ENCODE assay signal across 16 cellular contexts in the genomic region with DNA sequence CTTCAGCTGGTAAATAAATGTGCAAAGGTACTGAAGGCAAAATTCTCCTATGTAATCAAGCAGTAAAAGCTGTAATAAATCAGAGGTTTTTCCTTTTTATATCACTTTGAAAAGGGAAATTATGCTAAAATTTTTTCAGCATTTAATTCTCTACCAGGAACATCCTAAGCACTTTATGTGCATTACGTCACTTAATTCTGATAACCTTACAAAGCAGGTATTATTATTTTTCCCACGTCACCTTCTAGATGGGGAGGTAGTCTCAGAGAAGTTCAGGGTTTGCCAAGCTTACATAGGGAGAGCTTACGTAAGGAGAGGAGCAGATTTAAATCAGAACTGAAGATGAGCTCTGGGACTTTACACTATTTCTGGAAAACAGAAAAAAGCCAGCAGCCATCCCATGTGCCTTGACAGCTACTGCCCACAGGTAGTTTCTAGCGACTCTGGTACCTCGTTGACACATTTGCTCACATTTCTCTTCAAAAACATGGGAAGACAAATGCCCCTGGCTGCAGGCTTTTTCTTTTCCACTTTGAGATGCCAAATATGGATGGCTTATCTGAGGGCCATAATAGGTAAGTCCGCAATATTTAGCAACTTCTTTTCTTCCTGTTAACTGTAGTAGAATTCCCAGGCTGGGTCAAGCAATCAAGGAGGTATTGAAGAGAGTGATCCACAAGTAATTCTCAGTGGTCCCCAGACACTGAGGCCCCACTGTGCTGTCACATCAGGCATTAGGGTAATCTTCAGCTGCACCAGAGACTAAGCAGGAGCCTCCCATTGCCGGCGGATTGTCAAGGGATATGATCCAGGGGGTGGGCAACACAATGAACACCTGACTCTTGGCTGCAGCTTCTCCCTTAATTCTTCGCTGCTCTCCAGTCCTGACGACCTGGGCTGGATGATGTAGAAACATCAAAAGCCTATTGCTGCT.
"Had no signal": no experiment of that assay in that cellular context is flagged by ENCODE, and none has a peak within 500 bp of the region (broad histone marks: within the 10 kb centered on the region; RNA-seq: fewer than 3 reads in every experiment).

No MANE protein-coding gene starts in this region.

- H3K27me3 ChIP-seq: foreskin keratinocyte, ovary, suprapubic skin, thyroid gland had no signal

- H3K4me1 Mint-ChIP-seq: immature natural killer cell had no signal

- H3K9me3 ChIP-seq: ovary, suprapubic skin, thyroid gland had no signal

- H3K36me3 Mint-ChIP-seq: immature natural killer cell had no signal

- ATAC-seq: foreskin keratinocyte; left cardiac atrium; left ventricle myocardium superior; naive thymus-derived CD4-positive, alpha-beta T cell; right cardiac atrium had no signal

- DNase-seq: foreskin keratinocyte; immature natural killer cell; left cardiac atrium; left ventricle myocardium superior; mesendoderm; naive thymus-derived CD4-positive, alpha-beta T cell; ovary; right cardiac atrium; stimulated activated CD4-positive, alpha-beta T cell treated with anti-CD3 and anti-CD28 coated beads, Interleukin-2, amount 100 ng/mL, for 48 hours; stimulated activated naive CD4-positive, alpha-beta T cell treated with Interleukin-2 at 50 U/mL for 16 hours; thyroid gland had no signal

- H3K27ac Mint-ChIP-seq: dendritic cell treated with granulocyte-macrophage colony-stimulating factor and Interleukin-4, amounts not matched to agents 40 ng/mL and 50 ng/mL, for 4 days; immature natural killer cell; naive thymus-derived CD4-positive, alpha-beta T cell; type B pancreatic cell had no signal

- H3K4me3 Mint-ChIP-seq: dendritic cell treated with granulocyte-macrophage colony-stimulating factor and Interleukin-4, amounts not matched to agents 40 ng/mL and 50 ng/mL, for 4 days; immature natural killer cell; naive thymus-derived CD4-positive, alpha-beta T cell; type B pancreatic cell had no signal

- H3K4me2 ChIP-seq: smooth muscle cell had no signal

- H3K4me3 ChIP-seq: lung, ovary, smooth muscle cell, suprapubic skin, thyroid gland had no signal

- H3K4me1 ChIP-seq: foreskin keratinocyte had no signal

- H3K36me3 ChIP-seq: ovary, suprapubic skin, thyroid gland had no signal

- H3K27ac ChIP-seq: foreskin keratinocyte, ovary, suprapubic skin, thyroid gland had no signal

- H3K27me3 Mint-ChIP-seq: dendritic cell treated with granulocyte-macrophage colony-stimulating factor and Interleukin-4, amounts not matched to agents 40 ng/mL and 50 ng/mL, for 4 days; naive thymus-derived CD4-positive, alpha-beta T cell; type B pancreatic cell had no signal
